ENCODE assay signal across 17 cellular contexts in genomic region chr12:843609-844008, GRCh38.
DNase-seq lines count a peak whose midpoint lies in the region; ATAC-seq and TF ChIP-seq lines count a peak whose summit lies in the region.
"Had no signal": no experiment of that assay in that cellular context is flagged by ENCODE, and none has a peak within 500 bp of the region (broad histone marks: within the 10 kb centered on the region; RNA-seq: fewer than 3 reads in every experiment).

No MANE protein-coding gene starts in this region.

- intact Hi-C loops in naive thymus-derived CD4-positive, alpha-beta T cell (cut with micrococcal nuclease): no loop called here
- intact Hi-C loops in testis (cut with DNase I; ENCODE audit: low total_unique reads): no loop called here

- no peaks in the 10 kb centered on the region for H3K4me1 ChIP-seq in naive thymus-derived CD4-positive, alpha-beta T cell (ENCODE audit: control insufficient read depth in 2 of 2, insufficient read depth in 2 of 2, low read length in 2 of 2)
- H3K4me1 ChIP-seq in testis: no peaks in the 10 kb centered on the region
- H3K4me1 ChIP-seq: BE2C had no signal

- H3K4me1 Mint-ChIP-seq in HFFc6 (ENCODE audit: low read depth): peaks cover 44% of the 10 kb centered on the region
- peaks cover 26 to 71% (median 68%) of the 10 kb centered on the region in 7 donors for H3K4me1 Mint-ChIP-seq in naive thymus-derived CD4-positive, alpha-beta T cell
- peaks cover 63% of the 10 kb centered on the region for H3K4me1 Mint-ChIP-seq in activated T-cell treated with anti-CD3 and anti-CD28 coated beads, Interleukin-2, amount 50 U/mL, for 24 hours (ENCODE audit: low read depth)
- H3K4me1 Mint-ChIP-seq: endodermal cell, nephron progenitor cell had no signal

- no peak overlapping the region for H3K27ac ChIP-seq in naive thymus-derived CD4-positive, alpha-beta T cell (ENCODE audit: low read depth, low read length)
- no peak overlapping the region for H3K27ac ChIP-seq in testis
- H3K27ac ChIP-seq: suprapubic skin had no signal

- H3K9me3 Mint-ChIP-seq in HFFc6: no peaks in the 10 kb centered on the region
- peaks cover 0 to 3% (median 0%) of the 10 kb centered on the region in 11 donors for H3K9me3 Mint-ChIP-seq in naive thymus-derived CD4-positive, alpha-beta T cell
- no peaks in the 10 kb centered on the region for H3K9me3 Mint-ChIP-seq in activated T-cell treated with anti-CD3 and anti-CD28 coated beads, Interleukin-2, amount 50 U/mL, for 24 hours
- H3K9me3 Mint-ChIP-seq: endodermal cell, nephron progenitor cell had no signal

- no peak for TF ChIP-seq POLR2A in testis (IDR thresholded peaks at IDR 0.05)

- POLR2A ChIA-PET in naive thymus-derived CD4-positive, alpha-beta T cell (lab: Charles Lee): interaction anchor here (0.5 kb wide), 1 partner anchor 234 kb away, joined by 3 read pairs; no protein-coding TSS in a partner anchor

- H3K36me3 ChIP-seq in naive thymus-derived CD4-positive, alpha-beta T cell (ENCODE audit: control insufficient read depth in 2 of 3, insufficient read depth in 3 of 3, low read length in 3 of 3): peaks cover 0 to 5% (median 0%) of the 10 kb centered on the region in 3 experiments
- no peaks in the 10 kb centered on the region for H3K36me3 ChIP-seq in testis (ENCODE audit: low read depth, missing control alignments)
- H3K36me3 ChIP-seq: BE2C had no signal

- 0 out of 2 replicates have a peak overlapping the region, but pooled peaks have one; percentile 8 for H3K27ac Mint-ChIP-seq in HFFc6
- peak overlapping the region in 1 of 9 donors; percentile 10 for H3K27ac Mint-ChIP-seq in naive thymus-derived CD4-positive, alpha-beta T cell
- no peak overlapping the region for H3K27ac Mint-ChIP-seq in activated T-cell treated with anti-CD3 and anti-CD28 coated beads, Interleukin-2, amount 50 U/mL, for 24 hours
- H3K27ac Mint-ChIP-seq: endodermal cell, nephron progenitor cell had no signal

- peak; percentile 32 for DNase-seq in DMS79 (lab: John Stamatoyannopoulos, UW)
- peak; percentile 47 for DNase-seq in HFFc6
- DNase-seq in fibroblast of the aortic adventitia (ENCODE audit: low read depth): peak; percentile 21
- no peak for DNase-seq in naive thymus-derived CD4-positive, alpha-beta T cell
- no peak for DNase-seq in testis
- no peak for DNase-seq in activated T-cell treated with anti-CD3 and anti-CD28 coated beads, Interleukin-2, amount 50 U/mL, for 24 hours
- DNase-seq: activated CD4-positive, CD25-positive, alpha-beta regulatory T cell treated with anti-CD3 and anti-CD28 coated beads, Interleukin-2, amount 50 U/mL, for 72 hours; BE2C; endodermal cell; foreskin melanocyte; NCI-H1048; NCI-H2029 treated with DMSO at 0.1 percent for 48 hours; NCI-H510A treated with DMSO at 0.1 percent for 48 hours; nephron progenitor cell had no signal

- H3K27me3 ChIP-seq in naive thymus-derived CD4-positive, alpha-beta T cell (ENCODE audit: control insufficient read depth in 2 of 2, insufficient read depth in 2 of 2, low read length in 2 of 2): no peaks in the 10 kb centered on the region
- H3K27me3 ChIP-seq in testis: no peaks in the 10 kb centered on the region
- H3K27me3 ChIP-seq: BE2C, suprapubic skin had no signal

- H3K4me3 Mint-ChIP-seq in HFFc6: no peak overlapping the region
- H3K4me3 Mint-ChIP-seq in naive thymus-derived CD4-positive, alpha-beta T cell: no peak overlapping the region
- H3K4me3 Mint-ChIP-seq in activated T-cell treated with anti-CD3 and anti-CD28 coated beads, Interleukin-2, amount 50 U/mL, for 24 hours: no peak overlapping the region
- H3K4me3 Mint-ChIP-seq: endodermal cell, nephron progenitor cell had no signal

- no peaks in the 10 kb centered on the region for H3K9me3 ChIP-seq in naive thymus-derived CD4-positive, alpha-beta T cell (ENCODE audit: control insufficient read depth in 2 of 3, low read length in 3 of 3)
- H3K9me3 ChIP-seq in testis: no peaks in the 10 kb centered on the region
- H3K9me3 ChIP-seq: BE2C, suprapubic skin had no signal

- CTCF ChIA-PET in naive thymus-derived CD4-positive, alpha-beta T cell (lab: Charles Lee): interaction anchor here (0.7 to 1.2 kb wide), 2 partner anchors 28 to 267 kb away, joined by 3 read pairs; no protein-coding TSS in a partner anchor

- ATAC-seq in SK-N-SH treated with all-trans-retinoic acid at 6 μM for 48 hours (peak; percentile 44; the same call in 1 of the 3 replicates), HG02973 (IDR thresholded peaks at IDR 0.05; ENCODE audit: unreplicated experiment) (no peak)
- no peak for ATAC-seq in naive thymus-derived CD4-positive, alpha-beta T cell

- no peaks in the 10 kb centered on the region for H3K27me3 Mint-ChIP-seq in HFFc6 (ENCODE audit: insufficient read depth)
- H3K27me3 Mint-ChIP-seq in naive thymus-derived CD4-positive, alpha-beta T cell: no peaks in the 10 kb centered on the region
- H3K27me3 Mint-ChIP-seq in activated T-cell treated with anti-CD3 and anti-CD28 coated beads, Interleukin-2, amount 50 U/mL, for 24 hours: no peaks in the 10 kb centered on the region

- H3K4me3 ChIP-seq in fibroblast of the aortic adventitia (ENCODE audit: low read depth, low read length) (no peak overlapping the region), testis (no peak overlapping the region)
- no peak overlapping the region for H3K4me3 ChIP-seq in naive thymus-derived CD4-positive, alpha-beta T cell (ENCODE audit: low read length)
- H3K4me3 ChIP-seq: suprapubic skin had no signal

- peaks cover 17% of the 10 kb centered on the region; the same call in 1 of the 2 replicates for H3K36me3 Mint-ChIP-seq in HFFc6 (ENCODE audit: low read depth)
- peaks cover 4 to 36% (median 19%) of the 10 kb centered on the region in 5 donors for H3K36me3 Mint-ChIP-seq in naive thymus-derived CD4-positive, alpha-beta T cell
- peaks cover 64% of the 10 kb centered on the region for H3K36me3 Mint-ChIP-seq in activated T-cell treated with anti-CD3 and anti-CD28 coated beads, Interleukin-2, amount 50 U/mL, for 24 hours (ENCODE audit: low read depth)

- TF ChIP-seq CTCF in HFFc6 (IDR thresholded peaks at IDR 0.05): no peak
- TF ChIP-seq CTCF in fibroblast of the aortic adventitia (IDR thresholded peaks at IDR 0.05; ENCODE audit: insufficient read depth, low read length): no peak
- no peak for TF ChIP-seq CTCF in testis (IDR thresholded peaks at IDR 0.05)

TF ChIP-seq in SK-N-SH treated with all-trans-retinoic acid at 6 μM for 48 hours, 23 proteins besides CTCF, POLR2A, EP300 and RAD21 (continues in another document):
- TF ChIP-seq POU6F1 (CRISPR knock-in tag; IDR thresholded peaks at IDR 0.05; ENCODE audit: borderline replicate concordance, low read depth) (no peak), ZNF70 (CRISPR knock-in tag; IDR thresholded peaks at IDR 0.05) (no peak), ISL1 (CRISPR knock-in tag; IDR thresholded peaks at IDR 0.05) (no peak), RARB (CRISPR knock-in tag; IDR thresholded peaks at IDR 0.05) (no peak), ZC3H10 (CRISPR knock-in tag; IDR thresholded peaks at IDR 0.05) (no peak), GLIS3 (CRISPR knock-in tag; IDR thresholded peaks at IDR 0.05) (no peak), TOX (CRISPR knock-in tag; IDR thresholded peaks at IDR 0.05; ENCODE audit: borderline replicate concordance) (no peak), CSDC2 (CRISPR knock-in tag; IDR thresholded peaks at IDR 0.05) (no peak), CSRNP3 (CRISPR knock-in tag; IDR thresholded peaks at IDR 0.05) (no peak), PATZ1 (CRISPR knock-in tag; IDR thresholded peaks at IDR 0.05; ENCODE audit: borderline replicate concordance) (no peak), ZFP30 (CRISPR knock-in tag; IDR thresholded peaks at IDR 0.05) (no peak), OSR1 (CRISPR knock-in tag; IDR thresholded peaks at IDR 0.05) (no peak)

Comparison
In these comparisons a context has a peak if more than half of its experiments do, and no peak if none do; other contexts are left out.
1. DNase-seq: peak in DMS79 (single experiment), HFFc6 (single experiment) and fibroblast of the aortic adventitia (single experiment); none in naive thymus-derived CD4-positive, alpha-beta T cell (0 of 9), testis (single experiment) and activated T-cell treated with anti-CD3 and anti-CD28 coated beads, Interleukin-2, amount 50 U/mL, for 24 hours (single experiment).